8 cellular contexts compared by ENCODE assay signal in genomic region chr15:43800286-43801136, GRCh38. TPM values are rescaled to one million over a fixed set of nuclear protein-coding genes. Genes with fewer than 3 reads are reported as not detected.
DNase-seq lines count a peak whose midpoint lies in the region; ATAC-seq and TF ChIP-seq lines count a peak whose summit lies in the region.

A gene with protein sequence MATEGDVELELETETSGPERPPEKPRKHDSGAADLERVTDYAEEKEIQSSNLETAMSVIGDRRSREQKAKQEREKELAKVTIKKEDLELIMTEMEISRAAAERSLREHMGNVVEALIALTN (plus strand): TSS chr15:43800599. CDS start chr15:43800623, 24 bp downstream.

- peaks cover 98% of the 10 kb centered on the region for H3K36me3 Mint-ChIP-seq in activated T-cell treated with anti-CD3 and anti-CD28 coated beads, Interleukin-2, amount 50 U/mL, for 24 hours (ENCODE audit: low read depth)

- H3K27me3 Mint-ChIP-seq in activated T-cell treated with anti-CD3 and anti-CD28 coated beads, Interleukin-2, amount 50 U/mL, for 24 hours = no peaks in the 10 kb centered on the region

- H3K79me2 ChIP-seq in PC-9 (ENCODE audit: low read depth) = peaks cover 16% of the 10 kb centered on the region

- H3K4ac ChIP-seq in IMR-90 (ENCODE audit: low read depth, low read length) = peak within 1 kb of the TSS; percentile 84

- H3K79me1 ChIP-seq in IMR-90 (ENCODE audit: low read depth in 1 of 2, low read length in 2 of 2) = peaks cover 12 to 58% of the 10 kb centered on the region in 2 experiments

- H3K56ac ChIP-seq in IMR-90 (ENCODE audit: extremely low read depth, insufficient read depth, low read length) = peak within 1 kb of the TSS; percentile 42

- in situ Hi-C loops in Caki2 (cut with HindIII; ENCODE audit: low pct_unique_long_range_greater_than_20kb, low sequenced_read_pairs) (no loop called here), IMR-90 (cut with MboI; ENCODE audit: low sequenced_read_pairs) (no loop called here)

- peak; percentile 72 for TF ChIP-seq POLR2A in IMR-90 (IDR thresholded peaks at IDR 0.05; ENCODE audit: low read depth, low read length)

- H4K20me1 ChIP-seq in IMR-90 (ENCODE audit: insufficient read depth, low read length) (peaks cover 21% of the 10 kb centered on the region), PC-9 (ENCODE audit: insufficient read depth) (no peaks in the 10 kb centered on the region)

- intact Hi-C loops in IMR-90 (cut with micrococcal nuclease) = no loop called here
- intact Hi-C loops in PC-9 (cut with micrococcal nuclease; ENCODE audit: unreplicated experiment) = loop anchor here (2.0 kb wide), 1 partner anchor 24 kb away; the partner anchor contains the start of gene ELL3

- H3K4me3 Mint-ChIP-seq in activated T-cell treated with anti-CD3 and anti-CD28 coated beads, Interleukin-2, amount 50 U/mL, for 24 hours = peak within 1 kb of the TSS; percentile 99

- peaks cover 13% of the 10 kb centered on the region for H3K9me1 ChIP-seq in IMR-90 (ENCODE audit: insufficient read depth, low read length)

- H2AK9ac ChIP-seq in IMR-90 (replicated peaks; ENCODE audit: low read depth, low read length, poor library complexity) = peak within 1 kb of the TSS; percentile 83

- BruUV-seq in IMR-90 (replicated peaks; lab: Mats Ljungman, UMichigan) = TSS peak; percentile 31
- TSS peak; percentile 11 for BruUV-seq in PC-9 (replicated peaks; lab: Mats Ljungman, UMichigan)

- H3K9me3 ChIP-seq in IMR-90 (ENCODE audit: control insufficient read depth, insufficient read depth, low read length) (no peaks in the 10 kb centered on the region), PC-9 (ENCODE audit: insufficient read depth, low read depth) (no peaks in the 10 kb centered on the region), esophagus (ENCODE audit: control insufficient read depth in 2 of 2, insufficient read depth in 1 of 2, low read depth in 1 of 2, low read length in 1 of 2) (no peaks in the 10 kb centered on the region), muscle layer of colon (ENCODE audit: low read length) (no peaks in the 10 kb centered on the region)

- H4K8ac ChIP-seq in IMR-90 (ENCODE audit: low read depth in 2 of 2, low read length in 2 of 2) = peak within 1 kb of the TSS; percentile 77 to 94

- peak within 1 kb of the TSS; percentile 91 for H2AK5ac ChIP-seq in IMR-90 (ENCODE audit: low read depth, low read length)

- H3F3A ChIP-seq in PC-9 (ENCODE audit: insufficient read depth, low read depth) = peaks cover 30% of the 10 kb centered on the region; the same call in 1 of the 2 replicates

- no peaks in the 10 kb centered on the region for H3K9me2 ChIP-seq in PC-9 (ENCODE audit: insufficient read depth)

- CTCF ChIA-PET in IMR-90 (lab: Yijun Ruan, JAX) = no interaction called here
- CTCF ChIA-PET in PC-9 (lab: Charles Lee) = no interaction called here

- H2BK5ac ChIP-seq in IMR-90 (ENCODE audit: low read depth, low read length, poor library complexity, severe bottlenecking) = peak within 1 kb of the TSS; percentile 80

- H2AFZ ChIP-seq in IMR-90 (replicated peaks; ENCODE audit: low read length, poor library complexity) (peak within 1 kb of the TSS; percentile 91), PC-9 (peak within 1 kb of the TSS; percentile 87)

- peak within 1 kb of the TSS; percentile 71 for H4K91ac ChIP-seq in IMR-90 (ENCODE audit: insufficient read depth, low read depth, low read length)

- peak within 1 kb of the TSS; percentile 91 for H3K14ac ChIP-seq in IMR-90 (replicated peaks; ENCODE audit: low read depth, low read length)

- H3K9ac ChIP-seq in IMR-90 (ENCODE audit: low read depth, low read length) (peak within 1 kb of the TSS; percentile 92), muscle layer of colon (ENCODE audit: low read length) (peak within 1 kb of the TSS; percentile 87)

- ATAC-seq in GM21423 (IDR thresholded peaks at IDR 0.05; ENCODE audit: unreplicated experiment) (peak; percentile 86), IMR-90 (ENCODE audit: low read depth) (peak; percentile 78)

- H3K18ac ChIP-seq in IMR-90 (ENCODE audit: low read depth, low read length) = peak within 1 kb of the TSS; percentile 22

- H3K9me3 Mint-ChIP-seq in activated T-cell treated with anti-CD3 and anti-CD28 coated beads, Interleukin-2, amount 50 U/mL, for 24 hours = no peaks in the 10 kb centered on the region

- TF ChIP-seq RAD21 in IMR-90 (IDR thresholded peaks at IDR 0.05; ENCODE audit: low read length) = no peak

- POLR2A ChIA-PET in IMR-90 (lab: Charles Lee; ENCODE audit: unreplicated experiment) = interaction anchor here (0.6 kb wide), 1 partner anchor 615 kb away, joined by 4 read pairs; the partner anchor contains the start of gene CCNDBP1
- POLR2A ChIA-PET in PC-9 (lab: Charles Lee; ENCODE audit: unreplicated experiment) = interaction anchor here (0.5 to 0.8 kb wide), 5 partner anchors 11 to 982 kb away, joined by 3 to 7 read pairs (median 5); partner anchors contain the start of gene MFAP1

- H3K27me3 ChIP-seq in IMR-90 (ENCODE audit: control insufficient read depth, insufficient read depth, low read length) = no peaks in the 10 kb centered on the region
- no peaks in the 10 kb centered on the region for H3K27me3 ChIP-seq in PC-9 (ENCODE audit: insufficient read depth, low read depth)
- no peaks in the 10 kb centered on the region for H3K27me3 ChIP-seq in esophagus (ENCODE audit: control insufficient read depth in 1 of 2, insufficient read depth in 2 of 2, low read length in 2 of 2)
- no peaks in the 10 kb centered on the region for H3K27me3 ChIP-seq in muscle layer of colon (ENCODE audit: control insufficient read depth in 1 of 2, insufficient read depth in 2 of 2, low read length in 2 of 2)

- H4K5ac ChIP-seq in IMR-90 (ENCODE audit: low read depth, low read length) = peak within 1 kb of the TSS; percentile 82

- peak within 1 kb of the TSS; percentile 46; the same call in 1 of the 3 replicates for H2BK15ac ChIP-seq in IMR-90 (ENCODE audit: low read depth, low read length)

- peak within 1 kb of the TSS; percentile 20; the same call in 1 of the 2 replicates for H2BK120ac ChIP-seq in IMR-90 (ENCODE audit: low read depth, low read length)

- H3K4me1 ChIP-seq in IMR-90 (ENCODE audit: control insufficient read depth, insufficient read depth, low read length) (peaks cover 8% of the 10 kb centered on the region), PC-9 (replicated peaks; ENCODE audit: insufficient read depth) (peaks cover 14% of the 10 kb centered on the region), esophagus (ENCODE audit: control insufficient read depth in 2 of 2, insufficient read depth in 2 of 2, low read length in 1 of 2) (peaks cover 0 to 8% of the 10 kb centered on the region in 2 donors), muscle layer of colon (ENCODE audit: insufficient read depth, low read length) (peaks cover 21% of the 10 kb centered on the region)

- DNase-seq in Caki2 (ENCODE audit: low read depth) (peak; percentile 80), IMR-90 (peak; percentile 83), PC-9 (peak; percentile 59 to 79)
- DNase-seq in activated T-cell treated with anti-CD3 and anti-CD28 coated beads, Interleukin-2, amount 50 U/mL, for 24 hours = peak; percentile 93
- DNase-seq in stimulated activated CD8-positive, alpha-beta memory T cell treated with anti-CD3 and anti-CD28 coated beads, Interleukin-7, amount 100 ng/mL, for 24 hours (ENCODE audit: low read depth) = peak; percentile 75

- peak within 1 kb of the TSS; percentile 46 for H2BK20ac ChIP-seq in IMR-90 (ENCODE audit: low read depth, low read length)

- peak within 1 kb of the TSS; percentile 77; the same call in 1 of the 2 replicates for H3K23ac ChIP-seq in IMR-90 (ENCODE audit: low read depth, low read length)

- H3K27ac ChIP-seq in IMR-90 (ENCODE audit: insufficient read depth, low read length) (peak within 1 kb of the TSS; percentile 78), PC-9 (peak within 1 kb of the TSS; percentile 51), esophagus (ENCODE audit: low read depth in 2 of 2, low read length in 1 of 2) (peak within 1 kb of the TSS; percentile 75 to 95), muscle layer of colon (ENCODE audit: low read depth, low read length) (peak within 1 kb of the TSS; percentile 52)

- H3K4me2 ChIP-seq in IMR-90 (ENCODE audit: low read depth, low read length) = peak within 1 kb of the TSS; percentile 98
- H3K4me2 ChIP-seq in PC-9 = peak within 1 kb of the TSS; percentile 93

- dilution Hi-C loops in IMR-90 (cut with HindIII; ENCODE audit: low sequenced_read_pairs, unreplicated experiment) = no loop called here

- H3K4me1 Mint-ChIP-seq in activated T-cell treated with anti-CD3 and anti-CD28 coated beads, Interleukin-2, amount 50 U/mL, for 24 hours (ENCODE audit: low read depth) = peaks cover 44% of the 10 kb centered on the region

- H3K36me3 ChIP-seq in IMR-90 (ENCODE audit: control insufficient read depth, insufficient read depth, low read length) = peaks cover 46% of the 10 kb centered on the region
- H3K36me3 ChIP-seq in PC-9 (ENCODE audit: low read depth) = peaks cover 4% of the 10 kb centered on the region; the same call in 1 of the 2 replicates
- peaks cover 6 to 7% of the 10 kb centered on the region in 2 donors for H3K36me3 ChIP-seq in esophagus (ENCODE audit: control insufficient read depth in 2 of 2, insufficient read depth in 2 of 2, low read length in 1 of 2)
- peaks cover 53% of the 10 kb centered on the region for H3K36me3 ChIP-seq in muscle layer of colon (ENCODE audit: insufficient read depth, low read length)

- peak within 1 kb of the TSS; percentile 80 for H3K4me3 ChIP-seq in IMR-90 (ENCODE audit: insufficient read depth, low read depth, low read length)
- H3K4me3 ChIP-seq in PC-9 = peak within 1 kb of the TSS; percentile 80
- H3K4me3 ChIP-seq in esophagus (ENCODE audit: low read depth in 1 of 2, low read length in 2 of 2) = peak within 1 kb of the TSS; percentile 74 to 94
- peak within 1 kb of the TSS; percentile 69 to 89 for H3K4me3 ChIP-seq in muscle layer of colon (ENCODE audit: low read depth in 1 of 2, low read length in 2 of 2)

- peak within 1 kb of the TSS; percentile 98 for H3K27ac Mint-ChIP-seq in activated T-cell treated with anti-CD3 and anti-CD28 coated beads, Interleukin-2, amount 50 U/mL, for 24 hours

- 13% methylated on average over 28 of the region's 44 CpGs; no CpG with 5 or more reads in 1 of the 2 experiments for WGBS in IMR-90 (ENCODE audit: extremely low coverage in 2 of 2, insufficient read length in 1 of 2), 2 experiments
- 7 to 8% methylated on average over 44 of the region's 44 CpGs for WGBS in esophagus, 2 donors

- no peak for TF ChIP-seq CTCF in IMR-90 (conservative IDR thresholded peaks at IDR 0.05; ENCODE audit: low read depth, low read length)
- TF ChIP-seq CTCF in PC-9 (conservative IDR thresholded peaks at IDR 0.05) = no peak

TF ChIP-seq in IMR-90, 13 proteins besides CTCF, POLR2A, EP300 and RAD21 (continues in another document):
- TF ChIP-seq CEBPB (IDR thresholded peaks at IDR 0.05; ENCODE audit: low read depth, low read length) (peak; percentile 72), MXI1 (IDR thresholded peaks at IDR 0.05; ENCODE audit: borderline replicate concordance, low read depth, low read length) (peak; percentile 91)

RNA-seq across cellular contexts. Expression of the gene that starts here (rescaled TPM):
- total RNA-seq in Caki2 (2014; rRNA removed; shearing (Covaris generic); ENCODE audit: low replicate concordance) = 0.81 and 3.8 TPM in 2 replicates
- total RNA-seq in IMR-90 (2012; rRNA removed) = 1.4 and 5.3 TPM in 2 replicates
- 7.2 and 9.1 TPM in 2 replicates for polyA plus RNA-seq in IMR-90 (2012; rRNA removed)
- 0.37 and 2.3 TPM in 2 replicates for polyA plus RNA-seq in IMR-90 (2012; cell fraction: cytosol; rRNA removed)
- polyA plus RNA-seq in IMR-90 (2012; cell fraction: nucleus; rRNA removed; ENCODE audit: low replicate concordance) = 10.1 and 29.6 TPM in 2 replicates
- 10.1 and 14.4 TPM in 2 replicates for total RNA-seq in PC-9 (2021)
- 10 to 100 TPM in 1 of 2 donors, 1 to 10 TPM in 1; 5.3 to 25.4 TPM for polyA plus RNA-seq in esophagus

Comparison
In these comparisons a context has a peak if more than half of its experiments do, and no peak if none do; other contexts are left out.
1. Peak in every context shown above with its lines: DNase-seq, ATAC-seq, H3K4me3 ChIP-seq and H3K27ac ChIP-seq.